Comparison of ENCODE assay signal across 1 cellular context in the genomic region with DNA sequence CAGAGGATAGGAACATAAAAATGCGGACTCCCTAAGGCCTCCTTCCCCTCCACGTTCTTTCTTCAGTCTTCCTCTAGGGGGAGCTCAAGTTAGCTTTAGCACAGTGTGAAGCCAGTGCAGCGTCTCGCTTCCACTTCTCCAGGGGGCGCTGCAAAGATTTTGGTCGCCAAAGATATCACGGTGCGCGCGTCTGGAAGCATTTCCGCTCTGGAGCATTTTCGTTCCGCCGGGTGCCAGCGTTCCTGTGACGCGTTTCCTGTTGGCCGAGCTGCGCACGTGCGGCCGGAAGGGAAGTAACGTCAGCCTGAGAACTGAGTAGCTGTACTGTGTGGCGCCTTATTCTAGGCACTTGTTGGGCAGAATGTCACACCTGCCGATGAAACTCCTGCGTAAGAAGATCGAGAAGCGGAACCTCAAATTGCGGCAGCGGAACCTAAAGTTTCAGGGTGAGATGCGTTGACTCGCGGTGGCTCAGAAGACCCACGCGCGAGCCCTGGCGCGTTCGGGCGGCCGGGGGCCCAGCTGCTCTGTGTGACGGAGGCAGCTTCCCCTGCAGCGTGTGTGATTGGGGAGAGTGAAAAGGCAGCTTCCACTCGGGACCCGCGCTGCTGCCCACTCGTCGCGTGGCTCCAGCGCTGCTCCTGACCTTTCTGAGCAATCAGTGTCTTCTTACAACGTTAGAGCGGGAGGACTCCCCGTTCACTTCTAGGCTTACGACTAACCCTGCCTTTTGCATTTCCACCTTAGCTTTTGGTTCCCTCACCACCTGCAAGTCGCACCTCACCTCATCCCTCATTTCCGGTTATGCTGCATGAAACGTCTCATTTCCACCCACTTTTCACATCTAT.
TF ChIP-seq lines count a peak whose summit lies in the region.

TSS of gene DDX18 (plus strand) at position 275 of the 848 bp plus-strand sequence. CDS start at position 362, 87 bp downstream.

TF ChIP-seq in HepG2, 621 proteins besides CTCF, POLR2A, EP300 and RAD21 (continued from another document and continues in another):
- 0 out of 2 replicates have a peak, but pooled peaks have one; percentile 54 for TF ChIP-seq ZNF142 (CRISPR knock-in tag; IDR thresholded peaks at IDR 0.05)
- TF ChIP-seq LCORL (IDR thresholded peaks at IDR 0.05): no peak
- peak; percentile 95 for TF ChIP-seq LCORL (CRISPR knock-in tag; IDR thresholded peaks at IDR 0.05)
- TF ChIP-seq ZNF460 (CRISPR knock-in tag; IDR thresholded peaks at IDR 0.05; ENCODE audit: borderline replicate concordance): no peak; the same call in 1 of the 2 replicates
- TF ChIP-seq ZNF7 (CRISPR knock-in tag; IDR thresholded peaks at IDR 0.05): no peak
- TF ChIP-seq REL (CRISPR knock-in tag; conservative IDR thresholded peaks at IDR 0.05): peak; percentile 95
- peak; percentile 95 for TF ChIP-seq SMAD3 (CRISPR knock-in tag; IDR thresholded peaks at IDR 0.05)
- TF ChIP-seq, protein P1, sequence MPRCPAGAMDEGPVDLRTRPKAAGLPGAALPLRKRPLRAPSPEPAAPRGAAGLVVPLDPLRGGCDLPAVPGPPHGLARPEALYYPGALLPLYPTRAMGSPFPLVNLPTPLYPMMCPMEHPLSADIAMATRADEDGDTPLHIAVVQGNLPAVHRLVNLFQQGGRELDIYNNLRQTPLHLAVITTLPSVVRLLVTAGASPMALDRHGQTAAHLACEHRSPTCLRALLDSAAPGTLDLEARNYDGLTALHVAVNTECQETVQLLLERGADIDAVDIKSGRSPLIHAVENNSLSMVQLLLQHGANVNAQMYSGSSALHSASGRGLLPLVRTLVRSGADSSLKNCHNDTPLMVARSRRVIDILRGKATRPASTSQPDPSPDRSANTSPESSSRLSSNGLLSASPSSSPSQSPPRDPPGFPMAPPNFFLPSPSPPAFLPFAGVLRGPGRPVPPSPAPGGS (CRISPR knock-in tag; IDR thresholded peaks at IDR 0.05): peak; percentile 98
- TF ChIP-seq ZNF484 (CRISPR knock-in tag; IDR thresholded peaks at IDR 0.05; ENCODE audit: borderline replicate concordance, low read depth): no peak
- peak; percentile 97 for TF ChIP-seq ZSCAN9 (CRISPR knock-in tag; IDR thresholded peaks at IDR 0.05; ENCODE audit: borderline replicate concordance)
- TF ChIP-seq ZNF121 (CRISPR knock-in tag; IDR thresholded peaks at IDR 0.05): no peak
- TF ChIP-seq IRF1 (CRISPR knock-in tag; IDR thresholded peaks at IDR 0.05; ENCODE audit: low read depth): peak; percentile 53; the same call in 1 of the 2 replicates
- TF ChIP-seq ZNF17 (CRISPR knock-in tag; IDR thresholded peaks at IDR 0.05): no peak
- peak; percentile 40; the same call in 1 of the 2 replicates for TF ChIP-seq ZSCAN22 (CRISPR knock-in tag; IDR thresholded peaks at IDR 0.05)
- TF ChIP-seq, protein P2, sequence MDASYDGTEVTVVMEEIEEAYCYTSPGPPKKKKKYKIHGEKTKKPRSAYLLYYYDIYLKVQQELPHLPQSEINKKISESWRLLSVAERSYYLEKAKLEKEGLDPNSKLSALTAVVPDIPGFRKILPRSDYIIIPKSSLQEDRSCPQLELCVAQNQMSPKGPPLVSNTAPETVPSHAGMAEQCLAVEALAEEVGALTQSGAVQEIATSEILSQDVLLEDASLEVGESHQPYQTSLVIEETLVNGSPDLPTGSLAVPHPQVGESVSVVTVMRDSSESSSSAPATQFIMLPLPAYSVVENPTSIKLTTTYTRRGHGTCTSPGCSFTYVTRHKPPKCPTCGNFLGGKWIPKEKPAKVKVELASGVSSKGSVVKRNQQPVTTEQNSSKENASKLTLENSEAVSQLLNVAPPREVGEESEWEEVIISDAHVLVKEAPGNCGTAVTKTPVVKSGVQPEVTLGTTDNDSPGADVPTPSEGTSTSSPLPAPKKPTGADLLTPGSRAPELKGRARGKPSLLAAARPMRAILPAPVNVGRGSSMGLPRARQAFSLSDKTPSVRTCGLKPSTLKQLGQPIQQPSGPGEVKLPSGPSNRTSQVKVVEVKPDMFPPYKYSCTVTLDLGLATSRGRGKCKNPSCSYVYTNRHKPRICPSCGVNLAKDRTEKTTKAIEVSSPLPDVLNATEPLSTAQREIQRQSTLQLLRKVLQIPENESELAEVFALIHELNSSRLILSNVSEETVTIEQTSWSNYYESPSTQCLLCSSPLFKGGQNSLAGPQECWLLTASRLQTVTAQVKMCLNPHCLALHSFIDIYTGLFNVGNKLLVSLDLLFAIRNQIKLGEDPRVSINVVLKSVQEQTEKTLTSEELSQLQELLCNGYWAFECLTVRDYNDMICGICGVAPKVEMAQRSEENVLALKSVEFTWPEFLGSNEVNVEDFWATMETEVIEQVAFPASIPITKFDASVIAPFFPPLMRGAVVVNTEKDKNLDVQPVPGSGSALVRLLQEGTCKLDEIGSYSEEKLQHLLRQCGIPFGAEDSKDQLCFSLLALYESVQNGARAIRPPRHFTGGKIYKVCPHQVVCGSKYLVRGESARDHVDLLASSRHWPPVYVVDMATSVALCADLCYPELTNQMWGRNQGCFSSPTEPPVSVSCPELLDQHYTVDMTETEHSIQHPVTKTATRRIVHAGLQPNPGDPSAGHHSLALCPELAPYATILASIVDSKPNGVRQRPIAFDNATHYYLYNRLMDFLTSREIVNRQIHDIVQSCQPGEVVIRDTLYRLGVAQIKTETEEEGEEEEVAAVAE (CRISPR knock-in tag; IDR thresholded peaks at IDR 0.05; ENCODE audit: borderline replicate concordance): peak; percentile 60
- TF ChIP-seq KLF11 (CRISPR knock-in tag; IDR thresholded peaks at IDR 0.05): peak; percentile 72; the same call in 1 of the 2 replicates
- TF ChIP-seq, protein P3, sequence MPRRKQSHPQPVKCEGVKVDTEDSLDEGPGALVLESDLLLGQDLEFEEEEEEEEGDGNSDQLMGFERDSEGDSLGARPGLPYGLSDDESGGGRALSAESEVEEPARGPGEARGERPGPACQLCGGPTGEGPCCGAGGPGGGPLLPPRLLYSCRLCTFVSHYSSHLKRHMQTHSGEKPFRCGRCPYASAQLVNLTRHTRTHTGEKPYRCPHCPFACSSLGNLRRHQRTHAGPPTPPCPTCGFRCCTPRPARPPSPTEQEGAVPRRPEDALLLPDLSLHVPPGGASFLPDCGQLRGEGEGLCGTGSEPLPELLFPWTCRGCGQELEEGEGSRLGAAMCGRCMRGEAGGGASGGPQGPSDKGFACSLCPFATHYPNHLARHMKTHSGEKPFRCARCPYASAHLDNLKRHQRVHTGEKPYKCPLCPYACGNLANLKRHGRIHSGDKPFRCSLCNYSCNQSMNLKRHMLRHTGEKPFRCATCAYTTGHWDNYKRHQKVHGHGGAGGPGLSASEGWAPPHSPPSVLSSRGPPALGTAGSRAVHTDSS (CRISPR knock-in tag; conservative IDR thresholded peaks at IDR 0.05): 0 out of 2 replicates have a peak, but pooled peaks have one; percentile 23
- peak; percentile 77; the same call in 1 of the 2 replicates for TF ChIP-seq KLF12 (CRISPR knock-in tag; IDR thresholded peaks at IDR 0.05; ENCODE audit: borderline replicate concordance)
- TF ChIP-seq TMF1 (CRISPR knock-in tag; IDR thresholded peaks at IDR 0.05; ENCODE audit: low read depth): 0 out of 2 replicates have a peak, but pooled peaks have one; percentile 71
- peak; percentile 99; the same call in 1 of the 2 replicates for TF ChIP-seq ZNF598 (CRISPR knock-in tag; IDR thresholded peaks at IDR 0.05; ENCODE audit: borderline replicate concordance)
- TF ChIP-seq ZNF234 (CRISPR knock-in tag; conservative IDR thresholded peaks at IDR 0.05): no peak
- TF ChIP-seq BRCA1 (CRISPR knock-in tag; IDR thresholded peaks at IDR 0.05): peak; percentile 95
- TF ChIP-seq ZNF790 (CRISPR knock-in tag; IDR thresholded peaks at IDR 0.05; ENCODE audit: borderline replicate concordance): no peak
- peak; percentile 99 for TF ChIP-seq ZNF574 (CRISPR knock-in tag; IDR thresholded peaks at IDR 0.05)
- TF ChIP-seq ZNF646 (CRISPR knock-in tag; IDR thresholded peaks at IDR 0.05): no peak
